In the genomic region with DNA sequence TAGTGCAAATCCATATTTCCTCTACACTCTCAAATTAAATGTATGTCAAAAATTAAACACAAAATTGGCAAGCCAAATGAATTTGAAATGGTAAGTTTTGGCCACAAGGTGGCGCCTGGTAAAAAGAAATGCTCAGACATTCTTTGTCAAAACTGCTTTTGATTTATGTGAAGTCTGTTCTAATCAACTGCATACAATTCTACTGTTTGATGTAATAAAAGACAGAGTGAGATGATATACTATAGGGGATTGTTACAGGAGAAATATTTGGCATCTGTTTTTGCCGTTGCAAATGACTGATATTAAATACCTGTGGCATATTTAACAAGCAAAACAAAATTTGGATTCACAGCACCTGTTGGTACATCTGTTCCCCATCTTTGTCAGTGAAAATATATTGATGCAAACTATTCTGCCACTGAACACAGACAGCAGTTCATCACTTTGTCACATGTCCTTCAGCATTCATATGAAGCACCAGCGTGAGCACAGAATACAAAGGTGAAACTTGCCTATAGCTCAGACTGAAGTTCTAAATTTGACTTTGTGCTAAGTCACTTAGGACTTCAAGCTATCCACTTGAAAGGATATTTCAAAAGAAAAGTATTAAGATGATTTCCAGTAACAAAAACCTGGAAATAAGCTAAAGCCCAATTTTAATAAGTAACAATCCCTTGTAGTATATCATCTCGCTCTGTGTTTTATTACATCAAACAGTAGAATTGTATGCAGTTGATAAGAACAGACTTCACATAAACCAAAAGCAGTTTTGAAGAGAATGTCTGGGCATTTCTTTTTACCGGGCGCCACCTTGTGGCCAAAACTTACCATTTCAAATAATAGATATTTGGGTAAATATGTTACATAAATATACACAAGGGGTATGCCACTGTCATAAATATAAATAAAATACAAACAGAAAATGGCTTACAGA, we compare ENCODE assay signal across 1 cellular context.
TF ChIP-seq lines count a peak whose summit lies in the region.

No MANE protein-coding gene starts in this region.

TF ChIP-seq in H1, 55 proteins besides CTCF, POLR2A, EP300 and RAD21:
- TF ChIP-seq, protein P1, sequence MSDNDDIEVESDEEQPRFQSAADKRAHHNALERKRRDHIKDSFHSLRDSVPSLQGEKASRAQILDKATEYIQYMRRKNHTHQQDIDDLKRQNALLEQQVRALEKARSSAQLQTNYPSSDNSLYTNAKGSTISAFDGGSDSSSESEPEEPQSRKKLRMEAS (IDR thresholded peaks at IDR 0.05): no peak
- no peak for TF ChIP-seq SP2 (IDR thresholded peaks at IDR 0.05; ENCODE audit: low read length)
- TF ChIP-seq GTF2F1 (IDR thresholded peaks at IDR 0.05; ENCODE audit: borderline replicate concordance, low read depth, low read length): no peak
- TF ChIP-seq CEBPB (IDR thresholded peaks at IDR 0.05; ENCODE audit: low read depth, low read length): no peak
- no peak for TF ChIP-seq TEAD4 (IDR thresholded peaks at IDR 0.05; ENCODE audit: low read depth, low read length)
- no peak for TF ChIP-seq TCF12 (IDR thresholded peaks at IDR 0.05; ENCODE audit: low read depth, low read length)
- no peak for TF ChIP-seq CREB1 (IDR thresholded peaks at IDR 0.05)
- no peak for TF ChIP-seq JUN (IDR thresholded peaks at IDR 0.05; ENCODE audit: low read depth, low read length)
- TF ChIP-seq BCL11A (IDR thresholded peaks at IDR 0.05; ENCODE audit: low read depth in 2 of 2, low read length in 2 of 2): no peak
- no peak for TF ChIP-seq RBBP5 (IDR thresholded peaks at IDR 0.05; ENCODE audit: borderline replicate concordance, low read depth, low read length)
- no peak for TF ChIP-seq GABPA (IDR thresholded peaks at IDR 0.05; ENCODE audit: borderline replicate concordance, insufficient read depth, low read length)
- TF ChIP-seq CBX5 (IDR thresholded peaks at IDR 0.05; ENCODE audit: low read depth, low read length): no peak
- TF ChIP-seq, protein P2, sequence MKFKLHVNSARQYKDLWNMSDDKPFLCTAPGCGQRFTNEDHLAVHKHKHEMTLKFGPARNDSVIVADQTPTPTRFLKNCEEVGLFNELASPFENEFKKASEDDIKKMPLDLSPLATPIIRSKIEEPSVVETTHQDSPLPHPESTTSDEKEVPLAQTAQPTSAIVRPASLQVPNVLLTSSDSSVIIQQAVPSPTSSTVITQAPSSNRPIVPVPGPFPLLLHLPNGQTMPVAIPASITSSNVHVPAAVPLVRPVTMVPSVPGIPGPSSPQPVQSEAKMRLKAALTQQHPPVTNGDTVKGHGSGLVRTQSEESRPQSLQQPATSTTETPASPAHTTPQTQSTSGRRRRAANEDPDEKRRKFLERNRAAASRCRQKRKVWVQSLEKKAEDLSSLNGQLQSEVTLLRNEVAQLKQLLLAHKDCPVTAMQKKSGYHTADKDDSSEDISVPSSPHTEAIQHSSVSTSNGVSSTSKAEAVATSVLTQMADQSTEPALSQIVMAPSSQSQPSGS (IDR thresholded peaks at IDR 0.05; ENCODE audit: low read length): no peak
- no peak for TF ChIP-seq YY1 (IDR thresholded peaks at IDR 0.05; ENCODE audit: low read depth, low read length)
- TF ChIP-seq EZH2 (IDR thresholded peaks at IDR 0.05; ENCODE audit: low read depth, low read length, severe bottlenecking): no peak
- no peak for TF ChIP-seq SAP30 (IDR thresholded peaks at IDR 0.05; ENCODE audit: insufficient read depth, insufficient replicate concordance, low read length)
- no peak for TF ChIP-seq SRF (IDR thresholded peaks at IDR 0.05; ENCODE audit: low read depth, low read length)
- no peak for TF ChIP-seq CBX8 (IDR thresholded peaks at IDR 0.05; ENCODE audit: borderline replicate concordance, low read depth, low read length)
